ENCODE assay signal across 8 cellular contexts in genomic region chr2:178804791-178805190, GRCh38. TPM values are rescaled to one million over a fixed set of nuclear protein-coding genes. Genes with fewer than 3 reads are reported as not detected.
A peak's percentile ranks its signal among the peaks of the same experiment; 100 is the strongest.
DNase-seq lines count a peak whose midpoint lies in the region; ATAC-seq, FAIRE-seq and TF ChIP-seq lines count a peak whose summit lies in the region.

No MANE protein-coding gene starts in this region.

- TF ChIP-seq CTCF in D721Med (IDR thresholded peaks at IDR 0.05; ENCODE audit: insufficient read depth, missing control alignments), result peak; percentile 23
- TF ChIP-seq CTCF in endodermal cell (conservative IDR thresholded peaks at IDR 0.05), result peak; percentile 80

- H3K36me3 Mint-ChIP-seq in endodermal cell (ENCODE audit: low read depth), result peaks cover 42% of the 10 kb centered on the region
- no peaks in the 10 kb centered on the region for H3K36me3 Mint-ChIP-seq in stimulated activated naive B cell treated with anti-CD40 and anti-IgM and Interleukin-4, amounts not matched to agents 10 μg/mL and 1 μg/mL and 100 μg/mL, for 72 hours

- no peaks in the 10 kb centered on the region for H3K27me3 Mint-ChIP-seq in endodermal cell (ENCODE audit: insufficient read depth)
- H3K27me3 Mint-ChIP-seq in stimulated activated naive B cell treated with anti-CD40 and anti-IgM and Interleukin-4, amounts not matched to agents 10 μg/mL and 1 μg/mL and 100 μg/mL, for 72 hours, result no peaks in the 10 kb centered on the region

- no peak overlapping the region for H3K9ac ChIP-seq in endodermal cell (ENCODE audit: extremely low read depth, low read length, poor library complexity, severe bottlenecking)

- peaks cover under 1% of the 10 kb centered on the region for H3K9me3 ChIP-seq in endodermal cell (ENCODE audit: control insufficient read depth, low read length)

- WGBS in endodermal cell (ENCODE audit: insufficient coverage in 1 of 2, insufficient read length in 1 of 2), 2 experiments, result 85 to 100% methylated on average over 3 of the region's 3 CpGs

- FAIRE-seq in D721Med (lab: Jason Lieb, UNC), result peak; percentile 29

- H3K27ac ChIP-seq in endodermal cell (ENCODE audit: low read depth, low read length), result no peak overlapping the region

- H3K4me1 Mint-ChIP-seq in endodermal cell, result peaks cover 16% of the 10 kb centered on the region
- H3K4me1 Mint-ChIP-seq in stimulated activated naive B cell treated with anti-CD40 and anti-IgM and Interleukin-4, amounts not matched to agents 10 μg/mL and 1 μg/mL and 100 μg/mL, for 72 hours, result no peaks in the 10 kb centered on the region

- no peak overlapping the region for H3K4me3 ChIP-seq in endodermal cell (ENCODE audit: low read length)

- no peaks in the 10 kb centered on the region for H3K27me3 ChIP-seq in endodermal cell (ENCODE audit: control insufficient read depth, insufficient read depth, low read length, poor library complexity, severe bottlenecking)

- DNase-seq in D721Med (ENCODE audit: insufficient read length, low spot score), result peak; percentile 18
- peak; percentile 57 for DNase-seq in MV-4-11 (lab: John Stamatoyannopoulos, UW)
- no peak for DNase-seq in endodermal cell
- DNase-seq in stimulated activated naive B cell treated with anti-CD40 and anti-IgM and Interleukin-4, amounts not matched to agents 10 μg/mL and 1 μg/mL and 100 μg/mL, for 72 hours, result no peak
- DNase-seq in GOT3 (lab: John Stamatoyannopoulos, UW), result no peak

- no peaks in the 10 kb centered on the region for H3K9me3 Mint-ChIP-seq in endodermal cell
- H3K9me3 Mint-ChIP-seq in stimulated activated naive B cell treated with anti-CD40 and anti-IgM and Interleukin-4, amounts not matched to agents 10 μg/mL and 1 μg/mL and 100 μg/mL, for 72 hours, result no peaks in the 10 kb centered on the region

- H3K4me3 Mint-ChIP-seq in endodermal cell, result no peak overlapping the region
- H3K4me3 Mint-ChIP-seq in stimulated activated naive B cell treated with anti-CD40 and anti-IgM and Interleukin-4, amounts not matched to agents 10 μg/mL and 1 μg/mL and 100 μg/mL, for 72 hours, result no peak overlapping the region

- H3K27ac Mint-ChIP-seq in endodermal cell, result no peak overlapping the region
- no peak overlapping the region for H3K27ac Mint-ChIP-seq in stimulated activated naive B cell treated with anti-CD40 and anti-IgM and Interleukin-4, amounts not matched to agents 10 μg/mL and 1 μg/mL and 100 μg/mL, for 72 hours

- H3K4me1 ChIP-seq in endodermal cell (ENCODE audit: control insufficient read depth, insufficient read depth, low read length), result peaks cover 6% of the 10 kb centered on the region

- peaks cover 69% of the 10 kb centered on the region for H3K36me3 ChIP-seq in endodermal cell (ENCODE audit: control insufficient read depth, insufficient read depth, low read length)

- ATAC-seq in GM21717 (IDR thresholded peaks at IDR 0.05; ENCODE audit: unreplicated experiment), result peak; percentile 53
- peak; percentile 44 to 60 for ATAC-seq in stimulated activated naive B cell treated with anti-CD40 and anti-IgM and Interleukin-4, amounts not matched to agents 10 μg/mL and 1 μg/mL and 100 μg/mL, for 72 hours (replicated peaks)
- no peak for ATAC-seq in GM19023 (IDR thresholded peaks at IDR 0.05; ENCODE audit: unreplicated experiment)
- ATAC-seq in HG03196 (IDR thresholded peaks at IDR 0.05; ENCODE audit: unreplicated experiment), result no peak

RNA-seq across cellular contexts. Expression of gene TTN, which starts 2.4 kb away (rescaled TPM):
- total RNA-seq in endodermal cell, result 100 to 1,000 TPM; 101 to 118 TPM
- 3.1 TPM for polyA plus RNA-seq in endodermal cell (2013, experiment 1 of 2)
- 2.8 TPM for polyA plus RNA-seq in endodermal cell (2013, experiment 2 of 2)

Comparison
In these comparisons a context has a peak if more than half of its experiments do, and no peak if none do; other contexts are left out.
1. DNase-seq: peak in D721Med (single experiment) and MV-4-11 (single experiment); none in endodermal cell (single experiment), stimulated activated naive B cell treated with anti-CD40 and anti-IgM and Interleukin-4, amounts not matched to agents 10 μg/mL and 1 μg/mL and 100 μg/mL, for 72 hours (single experiment) and GOT3 (single experiment).
2. ATAC-seq: peak in GM21717 (single experiment) and stimulated activated naive B cell treated with anti-CD40 and anti-IgM and Interleukin-4, amounts not matched to agents 10 μg/mL and 1 μg/mL and 100 μg/mL, for 72 hours (2 of 2); none in GM19023 (single experiment) and HG03196 (single experiment).